ENCODE assay signal across 13 cellular contexts in the genomic region with DNA sequence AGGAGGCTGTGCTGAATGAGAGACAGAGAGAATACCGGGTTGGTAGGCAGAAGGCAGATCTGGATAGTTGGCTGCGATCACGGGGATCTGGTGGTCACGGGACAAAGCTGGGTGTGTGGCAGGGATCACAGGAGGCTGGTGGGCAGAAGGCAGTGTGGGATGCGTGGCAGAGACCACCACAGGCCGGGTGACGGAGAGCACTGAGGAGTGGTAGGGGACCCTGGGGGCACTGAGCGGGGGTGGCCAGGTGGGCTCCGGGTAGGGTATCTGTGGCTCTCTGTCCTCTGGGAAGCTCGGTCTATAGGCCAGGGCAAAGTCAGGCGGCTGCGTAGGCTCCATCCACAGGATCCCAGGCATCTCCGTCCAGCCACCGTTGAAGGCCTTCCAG. TPM values are rescaled to one million over a fixed set of nuclear protein-coding genes. Genes with fewer than 3 reads are reported as not detected.
A peak's percentile ranks its signal among the peaks of the same experiment; 100 is the strongest.
DNase-seq lines count a peak whose midpoint lies in the region; ATAC-seq and TF ChIP-seq lines count a peak whose summit lies in the region.
"Had no signal": no experiment of that assay in that cellular context is flagged by ENCODE, and none has a peak within 500 bp of the region (broad histone marks: within the 10 kb centered on the region; RNA-seq: fewer than 3 reads in every experiment).

No MANE protein-coding gene starts in this region.

- no peaks in the 10 kb centered on the region for H3K27me3 ChIP-seq in testis
- H3K27me3 ChIP-seq: body of pancreas had no signal

- in situ Hi-C loops in astrocyte of the spinal cord (cut with HindIII; ENCODE audit: low sequenced_read_pairs) = no loop called here

- peak overlapping the region; percentile 14 for H3K4me3 Mint-ChIP-seq in activated CD4-positive, alpha-beta T cell treated with anti-CD3 and anti-CD28 coated beads, Interleukin-2, amount 10 ng/mL, durations not matched to agents 24 days and 14 days

- no peaks in the 10 kb centered on the region for H3K36me3 Mint-ChIP-seq in activated CD4-positive, alpha-beta T cell treated with anti-CD3 and anti-CD28 coated beads, Interleukin-2, amount 10 ng/mL, durations not matched to agents 24 days and 14 days (ENCODE audit: low read depth)

- peak overlapping the region; percentile 57 for H3K4me3 ChIP-seq in astrocyte of the spinal cord (ENCODE audit: low read depth, low read length)
- peak overlapping the region; percentile 39 for H3K4me3 ChIP-seq in mesodermal cell (ENCODE audit: extremely low read depth, insufficient read depth, low read length, poor library complexity, severe bottlenecking)
- H3K4me3 ChIP-seq in testis = no peak overlapping the region
- H3K4me3 ChIP-seq: A549, body of pancreas had no signal

- TF ChIP-seq POLR2A in testis (IDR thresholded peaks at IDR 0.05) = no peak

- H3K4me1 ChIP-seq in mesodermal cell (ENCODE audit: control insufficient read depth, insufficient read depth, low read length, poor library complexity, severe bottlenecking) (peaks cover 59% of the 10 kb centered on the region), testis (peaks cover 21% of the 10 kb centered on the region)

- no peak for TF ChIP-seq CTCF in astrocyte of the spinal cord (IDR thresholded peaks at IDR 0.05; ENCODE audit: low read depth, low read length)
- TF ChIP-seq CTCF in testis (IDR thresholded peaks at IDR 0.05) = no peak
- no peak for TF ChIP-seq CTCF in omental fat pad (IDR thresholded peaks at IDR 0.05)

- peaks cover 3% of the 10 kb centered on the region for H3K27me3 Mint-ChIP-seq in activated CD4-positive, alpha-beta T cell treated with anti-CD3 and anti-CD28 coated beads, Interleukin-2, amount 10 ng/mL, durations not matched to agents 24 days and 14 days

- intact Hi-C loops in activated CD4-positive, alpha-beta T cell treated with anti-CD3 and anti-CD28 coated beads, Interleukin-2, amount 10 ng/mL, durations not matched to agents 24 days and 14 days (cut with micrococcal nuclease) = no loop called here
- intact Hi-C loops in testis (cut with DNase I; ENCODE audit: low total_unique reads) = no loop called here

- H3K9me3 ChIP-seq in mesodermal cell (ENCODE audit: control insufficient read depth, low read length) = peaks cover 3% of the 10 kb centered on the region
- H3K9me3 ChIP-seq in testis = no peaks in the 10 kb centered on the region
- H3K9me3 ChIP-seq: A549, body of pancreas, neutrophil had no signal

- peak overlapping the region; percentile 29 for H3K27ac ChIP-seq in mesodermal cell (ENCODE audit: low read depth, low read length, severe bottlenecking)
- H3K27ac ChIP-seq in testis = peak overlapping the region; percentile 33 to 88
- H3K27ac ChIP-seq: neutrophil had no signal

- peak overlapping the region; percentile 53 for H3K27ac Mint-ChIP-seq in activated CD4-positive, alpha-beta T cell treated with anti-CD3 and anti-CD28 coated beads, Interleukin-2, amount 10 ng/mL, durations not matched to agents 24 days and 14 days

- H3K4me1 Mint-ChIP-seq in activated CD4-positive, alpha-beta T cell treated with anti-CD3 and anti-CD28 coated beads, Interleukin-2, amount 10 ng/mL, durations not matched to agents 24 days and 14 days = peaks cover 40% of the 10 kb centered on the region

- WGBS in mesodermal cell (ENCODE audit: insufficient coverage in 2 of 2), 2 experiments = 97% methylated on average over 14 of the region's 14 CpGs
- WGBS in testis, 2 donors = 67 to 74% methylated on average over 7 to 14 of the region's 14 CpGs

- H3K36me3 ChIP-seq in mesodermal cell (ENCODE audit: control insufficient read depth, insufficient read depth, low read length) = no peaks in the 10 kb centered on the region
- no peaks in the 10 kb centered on the region for H3K36me3 ChIP-seq in testis (ENCODE audit: low read depth, missing control alignments)
- H3K36me3 ChIP-seq: neutrophil had no signal

- no peak for DNase-seq in activated CD4-positive, alpha-beta T cell treated with anti-CD3 and anti-CD28 coated beads, Interleukin-2, amount 10 ng/mL, durations not matched to agents 24 days and 14 days
- no peak for DNase-seq in activated CD4-positive, alpha-beta T cell treated with anti-CD3 and anti-CD28 coated beads for 4 hours
- DNase-seq in astrocyte of the spinal cord (ENCODE audit: low read depth, low spot score) = no peak
- no peak for DNase-seq in testis
- no peak for DNase-seq in omental fat pad (ENCODE audit: low spot score)
- DNase-seq in 8988T = no peak
- DNase-seq in stimulated activated CD4-positive, alpha-beta T cell treated with anti-CD3 and anti-CD28 coated beads, Interleukin-12 subunit alpha, Interleukin-12 subunit beta, amount 100 ng/mL, for 4 hours = no peak
- DNase-seq: activated CD4-positive, alpha-beta T cell treated with anti-CD3 and anti-CD28 coated beads for 1 hour; body of pancreas; NCI-H1930 had no signal

- no peaks in the 10 kb centered on the region for H3K9me3 Mint-ChIP-seq in activated CD4-positive, alpha-beta T cell treated with anti-CD3 and anti-CD28 coated beads, Interleukin-2, amount 10 ng/mL, durations not matched to agents 24 days and 14 days

- ATAC-seq in omental fat pad (ENCODE audit: low FRiP score) = no peak
- ATAC-seq: A549, body of pancreas had no signal

RNA-seq across cellular contexts. Expression of gene CD248, which starts 1.4 kb away (rescaled TPM):
- total RNA-seq in activated CD4-positive, alpha-beta T cell treated with anti-CD3 and anti-CD28 coated beads, Interleukin-2, amount 10 ng/mL, durations not matched to agents 24 days and 14 days = not detected in 2 replicates
- polyA plus RNA-seq in mesodermal cell (2013, experiment 1 of 2) = 40.0 TPM
- 37.8 TPM for polyA plus RNA-seq in mesodermal cell (2013, experiment 2 of 2)
- total RNA-seq in testis (1 to 10 TPM; 3.9 to 6.4 TPM), omental fat pad (100 to 1,000 TPM in 1 of 4 donors, 10 to 100 TPM in 3; 43.2 to 107 (median 70.7) TPM)
- 35.5 TPM for polyA plus RNA-seq in testis (ENCODE audit: insufficient read depth, low read depth, low replicate concordance)

RNA-seq across cellular contexts. Expression of gene RIN1, which starts 20.7 kb away (rescaled TPM):
- total RNA-seq in activated CD4-positive, alpha-beta T cell treated with anti-CD3 and anti-CD28 coated beads, Interleukin-2, amount 10 ng/mL, durations not matched to agents 24 days and 14 days = 0.99 and 1.1 TPM in 2 replicates
- polyA plus RNA-seq in mesodermal cell (2013, experiment 1 of 2) = 11.6 TPM
- 8.9 TPM for polyA plus RNA-seq in mesodermal cell (2013, experiment 2 of 2)
- total RNA-seq in testis (1 to 10 TPM; 8.2 to 8.5 TPM), omental fat pad (10 to 100 TPM in 1 of 4 donors, 1 to 10 TPM in 3; 2.9 to 34.6 (median 3.6) TPM)
- 4.7 TPM for polyA plus RNA-seq in testis (ENCODE audit: insufficient read depth, low read depth, low replicate concordance)

RNA-seq across cellular contexts. Expression of gene TMEM151A, which starts 23.8 kb away (rescaled TPM):
- total RNA-seq in activated CD4-positive, alpha-beta T cell treated with anti-CD3 and anti-CD28 coated beads, Interleukin-2, amount 10 ng/mL, durations not matched to agents 24 days and 14 days = not detected in 2 replicates
- 0.26 TPM for polyA plus RNA-seq in mesodermal cell (2013, experiment 1 of 2)
- polyA plus RNA-seq in mesodermal cell (2013, experiment 2 of 2) = 0.30 TPM
- 1 to 10 TPM; 1.4 to 1.7 TPM for total RNA-seq in testis
- 0.90 TPM for polyA plus RNA-seq in testis (ENCODE audit: insufficient read depth, low read depth, low replicate concordance)
- total RNA-seq in omental fat pad = 10 to 100 TPM in 1 of 4 donors, 1 to 10 TPM in 2, not detected in 1; 1.6 to 14.8 (median 9.1) TPM

RNA-seq across cellular contexts. Expression of gene YIF1A, which starts 26.5 kb away (rescaled TPM):
- total RNA-seq in activated CD4-positive, alpha-beta T cell treated with anti-CD3 and anti-CD28 coated beads, Interleukin-2, amount 10 ng/mL, durations not matched to agents 24 days and 14 days = 108 and 119 TPM in 2 replicates
- 114 TPM for polyA plus RNA-seq in mesodermal cell (2013, experiment 1 of 2)
- 86.6 TPM for polyA plus RNA-seq in mesodermal cell (2013, experiment 2 of 2)
- total RNA-seq in testis (10 to 100 TPM; 60.5 to 94.1 TPM), omental fat pad (100 to 1,000 TPM in 1 of 4 donors, 10 to 100 TPM in 3; 57.1 to 116 (median 63.4) TPM)
- polyA plus RNA-seq in testis (ENCODE audit: insufficient read depth, low read depth, low replicate concordance) = 82.6 TPM

RNA-seq across cellular contexts. Expression of gene BRMS1, which starts 29.4 kb away (rescaled TPM):
- 55.6 and 58.4 TPM in 2 replicates for total RNA-seq in activated CD4-positive, alpha-beta T cell treated with anti-CD3 and anti-CD28 coated beads, Interleukin-2, amount 10 ng/mL, durations not matched to agents 24 days and 14 days
- 29.0 TPM for polyA plus RNA-seq in mesodermal cell (2013, experiment 1 of 2)
- 23.3 TPM for polyA plus RNA-seq in mesodermal cell (2013, experiment 2 of 2)
- total RNA-seq in testis = 10 to 100 TPM; 55.5 to 59.4 TPM
- 67.5 TPM for polyA plus RNA-seq in testis (ENCODE audit: insufficient read depth, low read depth, low replicate concordance)
- total RNA-seq in omental fat pad = 10 to 100 TPM; 36.7 to 59.2 (median 42.0) TPM

Comparison
In these comparisons a context has a peak if more than half of its experiments do, and no peak if none do; other contexts are left out.
1. H3K4me3 ChIP-seq: peak in astrocyte of the spinal cord (single experiment) and mesodermal cell (single experiment); none in testis (0 of 2).
2. RNA of gene CD248, which starts 1.4 kb away (total RNA-seq): 43.2 to 107 TPM in omental fat pad; 3.9 to 6.4 TPM in testis and not detected in activated CD4-positive, alpha-beta T cell treated with anti-CD3 and anti-CD28 coated beads, Interleukin-2, amount 10 ng/mL, durations not matched to agents 24 days and 14 days; every median in the first group is over 4 times any median in the second.